ENCODE assay signal across 9 cellular contexts in genomic region chr22:32103648-32104326, GRCh38.
DNase-seq lines count a peak whose midpoint lies in the region; ATAC-seq, FAIRE-seq and TF ChIP-seq lines count a peak whose summit lies in the region.
"Had no signal": no experiment of that assay in that cellular context is flagged by ENCODE, and none has a peak within 500 bp of the region (broad histone marks: within the 10 kb centered on the region; RNA-seq: fewer than 3 reads in every experiment).

No MANE protein-coding gene starts in this region.

- DNase-seq in AML-193 (lab: John Stamatoyannopoulos, UW) = peak; percentile 2 to 8
- DNase-seq in RKO (ENCODE audit: low spot score) = peak; percentile 64
- peak; percentile 36 for DNase-seq in inferior parietal cortex (ENCODE audit: extremely low spot score)
- no peak for DNase-seq in NCI-H187 (lab: John Stamatoyannopoulos, UW)
- DNase-seq in stimulated activated CD4-positive, alpha-beta T cell treated with anti-CD3 and anti-CD28 coated beads, Interleukin-4, amount 100 ng/mL, for 1 hour = no peak
- no peak for DNase-seq in urothelium cell line (ENCODE audit: low spot score)

- ATAC-seq in GM18907 (IDR thresholded peaks at IDR 0.05; ENCODE audit: unreplicated experiment) = no peak

- FAIRE-seq in urothelium cell line (lab: Jason Lieb, UNC) = no peak
- FAIRE-seq: GM12891 had no signal

- TF ChIP-seq CTCF in GM12874 (IDR thresholded peaks at IDR 0.05; ENCODE audit: insufficient read depth, low read depth, low read length) = 0 out of 2 replicates have a peak, but pooled peaks have one; percentile 4

Comparison
In these comparisons a context has a peak if more than half of its experiments do, and no peak if none do; other contexts are left out.
1. DNase-seq: peak in AML-193 (2 of 2), RKO (single experiment) and inferior parietal cortex (single experiment); none in NCI-H187 (0 of 2), stimulated activated CD4-positive, alpha-beta T cell treated with anti-CD3 and anti-CD28 coated beads, Interleukin-4, amount 100 ng/mL, for 1 hour (single experiment) and urothelium cell line (single experiment).